In the genomic region with DNA sequence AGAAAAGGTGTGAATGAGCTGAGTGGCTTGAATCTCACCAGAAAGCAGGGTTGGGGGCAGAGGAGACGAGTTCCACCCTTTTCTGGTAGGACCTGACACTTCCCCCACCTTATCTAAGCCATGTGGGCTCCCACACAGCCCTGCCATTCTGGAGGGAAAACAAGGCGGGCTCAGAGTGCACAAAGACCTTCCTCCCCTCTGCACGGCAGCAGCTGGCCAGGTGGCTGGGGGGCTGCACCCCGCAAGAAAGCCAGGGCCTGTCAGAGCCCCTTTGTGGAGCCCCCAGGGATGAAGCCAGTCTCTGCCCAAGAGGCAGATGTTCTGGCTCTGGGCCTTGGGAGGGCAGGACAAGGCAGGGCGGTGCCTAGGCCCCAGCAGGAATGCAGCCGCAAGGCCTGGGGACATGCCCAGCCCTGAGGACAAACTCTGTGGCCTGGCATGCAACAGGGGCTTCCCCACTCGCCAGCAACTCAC, we compare ENCODE assay signal across 10 cellular contexts. TPM values are rescaled to one million over a fixed set of nuclear protein-coding genes. Genes with fewer than 3 reads are reported as not detected.
A peak's percentile ranks its signal among the peaks of the same experiment; 100 is the strongest.
DNase-seq lines count a peak whose midpoint lies in the region; TF ChIP-seq lines count a peak whose summit lies in the region.
"Had no signal": no experiment of that assay in that cellular context is flagged by ENCODE, and none has a peak within 500 bp of the region (broad histone marks: within the 10 kb centered on the region; RNA-seq: fewer than 3 reads in every experiment).

No MANE protein-coding gene starts in this region.

- H2AFZ ChIP-seq in mesenchymal stem cell (ENCODE audit: low read depth, low read length) = no peak overlapping the region
- no peak overlapping the region for H2AFZ ChIP-seq in hepatocyte

- peak overlapping the region; percentile 35 for H4K91ac ChIP-seq in mesenchymal stem cell (ENCODE audit: low read length)

- H3K4me2 ChIP-seq in mesenchymal stem cell (ENCODE audit: low read length, poor library complexity, severe bottlenecking) (no peak overlapping the region), hepatocyte (no peak overlapping the region)

- intact Hi-C loops in tibial artery (cut with DNase I; ENCODE audit: low total_unique reads) = no loop called here

- peaks cover 36% of the 10 kb centered on the region for H3K36me3 ChIP-seq in HUES6 (ENCODE audit: control insufficient read depth, insufficient read depth, low read length)
- H3K36me3 ChIP-seq in mesenchymal stem cell (ENCODE audit: control insufficient read depth in 1 of 2, insufficient read depth in 2 of 2, low read depth in 1 of 2, low read length in 2 of 2) = peaks cover 34 to 78% of the 10 kb centered on the region in 2 experiments
- peaks cover 5 to 22% (median 6%) of the 10 kb centered on the region in 3 donors for H3K36me3 ChIP-seq in tibial artery
- H3K36me3 ChIP-seq in hepatocyte (replicated peaks; ENCODE audit: insufficient read depth, low read depth) = no peaks in the 10 kb centered on the region

- H2BK12ac ChIP-seq in mesenchymal stem cell (ENCODE audit: low read length in 2 of 2) = peak overlapping the region in 1 of 2 experiments; percentile 3

- H3K27me3 ChIP-seq in HUES6 (ENCODE audit: control insufficient read depth, insufficient read depth, low read length) (no peaks in the 10 kb centered on the region), mesenchymal stem cell (ENCODE audit: control insufficient read depth in 1 of 2, insufficient read depth in 1 of 2, low read length in 2 of 2) (no peaks in the 10 kb centered on the region), tibial artery (no peaks in the 10 kb centered on the region), hepatocyte (no peaks in the 10 kb centered on the region)

- peaks cover 32% of the 10 kb centered on the region for H3K79me1 ChIP-seq in mesenchymal stem cell (replicated peaks; ENCODE audit: low read length, poor library complexity, severe bottlenecking)

- H3K36me3 Mint-ChIP-seq in chondrocyte (ENCODE audit: low read depth) = peaks cover 16% of the 10 kb centered on the region

- no peak overlapping the region for H2BK5ac ChIP-seq in mesenchymal stem cell (ENCODE audit: low read depth, low read length, poor library complexity, severe bottlenecking)

- peak overlapping the region; percentile 34 for H3K9ac ChIP-seq in HUES6 (ENCODE audit: low read length)
- no peak overlapping the region for H3K9ac ChIP-seq in mesenchymal stem cell (ENCODE audit: low read length)

- H3K27me3 Mint-ChIP-seq in chondrocyte (ENCODE audit: low read depth) = no peaks in the 10 kb centered on the region

- no peak overlapping the region for H4K8ac ChIP-seq in mesenchymal stem cell (ENCODE audit: low read length)

- no peak overlapping the region for H3K4me3 Mint-ChIP-seq in chondrocyte (ENCODE audit: unreplicated experiment)
- H3K4me3 Mint-ChIP-seq: activated T-cell treated with anti-CD3 and anti-CD28 coated beads, Interleukin-2, amount 50 U/mL, for 4 hours had no signal

- no peak overlapping the region for H3K4me3 ChIP-seq in HUES6 (ENCODE audit: low read depth, low read length)
- H3K4me3 ChIP-seq in mesenchymal stem cell (ENCODE audit: insufficient read depth in 1 of 2, low read depth in 1 of 2, low read length in 2 of 2) = no peak overlapping the region
- no peak overlapping the region for H3K4me3 ChIP-seq in tibial artery
- no peak overlapping the region for H3K4me3 ChIP-seq in hepatocyte

- H3K23ac ChIP-seq in mesenchymal stem cell (ENCODE audit: low read length in 2 of 2) = no peak overlapping the region

- no peaks in the 10 kb centered on the region for H3K9me2 ChIP-seq in hepatocyte (replicated peaks; ENCODE audit: insufficient read depth)

- H3K27ac ChIP-seq in HUES6 (ENCODE audit: low read depth, low read length) (peak overlapping the region; percentile 61; the same call in 1 of the 2 replicates), mesenchymal stem cell (ENCODE audit: low read length, poor library complexity, severe bottlenecking) (no peak overlapping the region), tibial artery (peak overlapping the region; percentile 66 to 78), hepatocyte (no peak overlapping the region)

- H3K18ac ChIP-seq in mesenchymal stem cell (ENCODE audit: low read depth in 1 of 2, low read length in 2 of 2) = no peak overlapping the region

- H3K79me2 ChIP-seq in hepatocyte = no peaks in the 10 kb centered on the region

- no peaks in the 10 kb centered on the region for H4K20me1 ChIP-seq in hepatocyte (ENCODE audit: insufficient read depth, poor library complexity, severe bottlenecking)

- peaks cover 52% of the 10 kb centered on the region for H3K4me1 Mint-ChIP-seq in chondrocyte (ENCODE audit: low read depth)

- no peak for DNase-seq in chondrocyte (ENCODE audit: low spot score)
- no peak for DNase-seq in mesenchymal stem cell
- no peak for DNase-seq in tibial artery
- no peak for DNase-seq in hepatocyte (ENCODE audit: low spot score)
- no peak for DNase-seq in NCI-H1417 treated with DMSO at 0.1 percent for 48 hours (lab: John Stamatoyannopoulos, UW)
- no peak for DNase-seq in DMS53 treated with DMSO at 0.1 percent for 48 hours (lab: John Stamatoyannopoulos, UW; ENCODE audit: unreplicated experiment)
- DNase-seq: activated T-cell treated with anti-CD3 and anti-CD28 coated beads, Interleukin-2, amount 50 U/mL, for 4 hours; foreskin melanocyte; GOT3 had no signal

- no peaks in the 10 kb centered on the region for H3K9me3 Mint-ChIP-seq in chondrocyte (ENCODE audit: low read depth)
- H3K9me3 Mint-ChIP-seq: activated T-cell treated with anti-CD3 and anti-CD28 coated beads, Interleukin-2, amount 50 U/mL, for 4 hours had no signal

- WGBS in mesenchymal stem cell = 89% methylated on average over 7 of the region's 7 CpGs
- WGBS in hepatocyte (ENCODE audit: low lambda C conversion rate, missing lambda C conversion rate) = 73% methylated on average over 7 of the region's 7 CpGs

- TF ChIP-seq CTCF in chondrocyte (IDR thresholded peaks at IDR 0.05) = no peak
- TF ChIP-seq CTCF in tibial artery (IDR thresholded peaks at IDR 0.05) = no peak
- TF ChIP-seq CTCF in hepatocyte (IDR thresholded peaks at IDR 0.05; ENCODE audit: poor library complexity) = no peak

- H3K9me3 ChIP-seq in HUES6 (ENCODE audit: control insufficient read depth, insufficient read depth, low read depth, low read length) = no peaks in the 10 kb centered on the region
- no peaks in the 10 kb centered on the region for H3K9me3 ChIP-seq in mesenchymal stem cell (ENCODE audit: control insufficient read depth, low read length)
- no peaks in the 10 kb centered on the region for H3K9me3 ChIP-seq in tibial artery
- no peaks in the 10 kb centered on the region for H3K9me3 ChIP-seq in hepatocyte (ENCODE audit: low read depth)

- H3K4me1 ChIP-seq in HUES6 (ENCODE audit: control insufficient read depth, insufficient read depth, low read length) = peaks cover 29% of the 10 kb centered on the region
- H3K4me1 ChIP-seq in mesenchymal stem cell (ENCODE audit: control insufficient read depth, insufficient read depth, low read depth, low read length) = peaks cover 13% of the 10 kb centered on the region
- peaks cover 0 to 68% (median 57%) of the 10 kb centered on the region in 4 donors for H3K4me1 ChIP-seq in tibial artery
- H3K4me1 ChIP-seq in hepatocyte (ENCODE audit: insufficient read depth) = peaks cover 7% of the 10 kb centered on the region

- H2BK120ac ChIP-seq in mesenchymal stem cell (ENCODE audit: low read depth, low read length) = no peak overlapping the region

- H2AK5ac ChIP-seq in mesenchymal stem cell (ENCODE audit: low read length, severe bottlenecking) = peak overlapping the region; percentile 88

- peak overlapping the region in 1 of 2 experiments; percentile 7 for H3K4ac ChIP-seq in mesenchymal stem cell (ENCODE audit: low read depth in 1 of 2, low read length in 2 of 2)

- no peak overlapping the region for H2BK15ac ChIP-seq in mesenchymal stem cell (ENCODE audit: low read depth, poor library complexity, severe bottlenecking)

- H3K27ac Mint-ChIP-seq in chondrocyte (ENCODE audit: unreplicated experiment) = peak overlapping the region; percentile 70

- H3K14ac ChIP-seq in mesenchymal stem cell (ENCODE audit: low read length in 2 of 2) = peak overlapping the region in 1 of 2 experiments; percentile 64

RNA-seq across cellular contexts. Expression of gene DSN1, which starts 48.4 kb away (rescaled TPM):
- total RNA-seq in chondrocyte = 7.4 to 14.9 TPM (median 8.3 TPM) in 3 replicates
- polyA plus RNA-seq in mesenchymal stem cell (2013, experiment 1 of 2) = 7.9 TPM
- 8.4 TPM for polyA plus RNA-seq in mesenchymal stem cell (2013, experiment 2 of 2)
- 10.3 and 12.7 TPM in 2 replicates for total RNA-seq in hepatocyte
- polyA plus RNA-seq in hepatocyte = 9.2 and 9.5 TPM in 2 replicates

RNA-seq across cellular contexts. Expression of gene TLDC2, which starts 53.9 kb away (rescaled TPM):
- not detected in 3 replicates for total RNA-seq in chondrocyte
- polyA plus RNA-seq in mesenchymal stem cell (2013, experiment 1 of 2) = not detected
- polyA plus RNA-seq in mesenchymal stem cell (2013, experiment 2 of 2) = not detected
- 1.6 and 2.9 TPM in 2 replicates for total RNA-seq in hepatocyte
- polyA plus RNA-seq in hepatocyte = 0.68 and 1.2 TPM in 2 replicates
- total RNA-seq: activated T-cell treated with anti-CD3 and anti-CD28 coated beads, Interleukin-2, amount 50 U/mL, for 4 hours had no signal

Comparison
In these comparisons a context has a peak if more than half of its experiments do, and no peak if none do; other contexts are left out.
1. H3K27ac ChIP-seq: peak in HUES6 (single experiment) and tibial artery (2 of 2); none in mesenchymal stem cell (single experiment) and hepatocyte (single experiment).